ENCODE assay signal across 16 cellular contexts in genomic region chr12:47409310-47409709, GRCh38.
A peak's percentile ranks its signal among the peaks of the same experiment; 100 is the strongest.
DNase-seq lines count a peak whose midpoint lies in the region; ATAC-seq and TF ChIP-seq lines count a peak whose summit lies in the region.
"Had no signal": no experiment of that assay in that cellular context is flagged by ENCODE, and none has a peak within 500 bp of the region (broad histone marks: within the 10 kb centered on the region; RNA-seq: fewer than 3 reads in every experiment).

No MANE protein-coding gene starts in this region.

- in situ Hi-C loops in mammary epithelial cell (cut with MboI; ENCODE audit: low sequenced_read_pairs in 2 of 2) = no loop called here

- TF ChIP-seq CTCF in GM10266 (IDR thresholded peaks at IDR 0.05; ENCODE audit: control insufficient read depth, insufficient read depth, low read depth, missing control alignments) = no peak
- TF ChIP-seq CTCF in mammary epithelial cell (conservative IDR thresholded peaks at IDR 0.05 in 1 of 2, IDR thresholded peaks at IDR 0.05 in 1 of 2; ENCODE audit: extremely low read depth in 1 of 2, insufficient read depth in 1 of 2, low read depth in 1 of 2, low read length in 2 of 2) = no peak

- H3K4me2 ChIP-seq in mammary epithelial cell (ENCODE audit: insufficient read depth, low read depth, low read length) = no peak overlapping the region
- H3K4me2 ChIP-seq: BLaER1 treated with 17β-estradiol and CSF1 and Interleukin-3, amounts not matched to agents 10 nM and 100 nM had no signal

- H3K9ac ChIP-seq in rectal smooth muscle tissue (ENCODE audit: low read length) (no peak overlapping the region), mammary epithelial cell (ENCODE audit: insufficient read depth, low read length) (no peak overlapping the region)
- H3K9ac ChIP-seq: BLaER1 treated with 17β-estradiol and CSF1 and Interleukin-3, amounts not matched to agents 10 nM and 100 nM had no signal

- no peaks in the 10 kb centered on the region for H3K36me3 ChIP-seq in CD4-positive, CD25-positive, alpha-beta regulatory T cell (ENCODE audit: control insufficient read depth, insufficient read depth, low read length)
- H3K36me3 ChIP-seq in CD4-positive, alpha-beta memory T cell (ENCODE audit: insufficient read depth, low read length) = no peaks in the 10 kb centered on the region
- H3K36me3 ChIP-seq in rectal smooth muscle tissue (ENCODE audit: control insufficient read depth, insufficient read depth, low read length) (no peaks in the 10 kb centered on the region), mammary epithelial cell (ENCODE audit: insufficient read depth, low read length) (no peaks in the 10 kb centered on the region)
- H3K36me3 ChIP-seq: BLaER1 treated with 17β-estradiol and CSF1 and Interleukin-3, amounts not matched to agents 10 nM and 100 nM had no signal

- H3K27ac ChIP-seq in CD4-positive, CD25-positive, alpha-beta regulatory T cell (ENCODE audit: insufficient read depth, low read length, poor library complexity, severe bottlenecking) = no peak overlapping the region
- H3K27ac ChIP-seq in CD4-positive, alpha-beta memory T cell (ENCODE audit: low read depth, low read length) = no peak overlapping the region
- H3K27ac ChIP-seq in rectal smooth muscle tissue (ENCODE audit: low read depth, low read length) (peak overlapping the region; percentile 37), mammary epithelial cell (ENCODE audit: insufficient read depth, low read depth, low read length) (no peak overlapping the region)
- H3K27ac ChIP-seq: BLaER1 treated with 17β-estradiol and CSF1 and Interleukin-3, amounts not matched to agents 10 nM and 100 nM had no signal

- H3K4me1 ChIP-seq in CD4-positive, CD25-positive, alpha-beta regulatory T cell (ENCODE audit: control insufficient read depth, insufficient read depth, low read length, poor library complexity, severe bottlenecking) = peaks cover 17% of the 10 kb centered on the region
- H3K4me1 ChIP-seq in CD4-positive, alpha-beta memory T cell (ENCODE audit: insufficient read depth, low read length) = peaks cover 44% of the 10 kb centered on the region
- H3K4me1 ChIP-seq in rectal smooth muscle tissue (ENCODE audit: control insufficient read depth, insufficient read depth, low read length) = peaks cover 25% of the 10 kb centered on the region
- H3K4me1 ChIP-seq in mammary epithelial cell (ENCODE audit: insufficient read depth, low read length) = peaks cover 2% of the 10 kb centered on the region

- no peak overlapping the region for H3K4me3 ChIP-seq in CD4-positive, CD25-positive, alpha-beta regulatory T cell (ENCODE audit: low read depth, low read length)
- H3K4me3 ChIP-seq in CD4-positive, alpha-beta memory T cell (ENCODE audit: low read length in 2 of 2) = no peak overlapping the region
- no peak overlapping the region for H3K4me3 ChIP-seq in rectal smooth muscle tissue (ENCODE audit: low read length)
- no peak overlapping the region for H3K4me3 ChIP-seq in mammary epithelial cell (replicated peaks in 1 of 3; ENCODE audit: insufficient read depth in 1 of 3, low read depth in 2 of 3, low read length in 3 of 3)
- H3K4me3 ChIP-seq: BLaER1 treated with 17β-estradiol and CSF1 and Interleukin-3, amounts not matched to agents 10 nM and 100 nM; K562 had no signal

- CTCF ChIA-PET in CD4-positive, alpha-beta memory T cell (lab: Charles Lee; ENCODE audit: partially characterized antibody) = interaction anchor here (1.2 to 2.3 kb wide), 6 partner anchors 11 to 377 kb away, joined by 4 to 22 read pairs (median 7); no protein-coding TSS in a partner anchor
- CTCF ChIA-PET in mammary epithelial cell (lab: Charles Lee; ENCODE audit: low non-redundant PET) = no interaction called here

- H3K9me3 ChIP-seq in CD4-positive, CD25-positive, alpha-beta regulatory T cell (ENCODE audit: control insufficient read depth in 2 of 2, low read length in 2 of 2) = no peaks in the 10 kb centered on the region
- H3K9me3 ChIP-seq in CD4-positive, alpha-beta memory T cell (ENCODE audit: control insufficient read depth in 1 of 2, low read length in 2 of 2) = no peaks in the 10 kb centered on the region
- H3K9me3 ChIP-seq in mammary epithelial cell (replicated peaks; ENCODE audit: insufficient read depth, low read length) = no peaks in the 10 kb centered on the region

- intact Hi-C loops in CD4-positive, alpha-beta memory T cell (cut with micrococcal nuclease) = no loop called here
- intact Hi-C loops in mammary epithelial cell (cut with micrococcal nuclease) = no loop called here

- POLR2A ChIA-PET in CD4-positive, alpha-beta memory T cell (lab: Charles Lee; ENCODE audit: partially characterized antibody) = interaction anchor here (0.6 to 1.5 kb wide), 2 partner anchors 11 to 202 kb away, joined by 3 to 6 read pairs; no protein-coding TSS in a partner anchor

- BruUV-seq in mammary epithelial cell (replicated peaks; lab: Mats Ljungman, UMichigan) = no TSS peak

- peaks cover 7 to 69% (median 31%) of the 10 kb centered on the region in 4 donors for H3K4me1 Mint-ChIP-seq in CD4-positive, CD25-positive, alpha-beta regulatory T cell
- H3K4me1 Mint-ChIP-seq in CD4-positive, alpha-beta memory T cell = peaks cover 42 to 75% (median 55%) of the 10 kb centered on the region in 4 donors
- peaks cover 68% of the 10 kb centered on the region for H3K4me1 Mint-ChIP-seq in activated naive CD8-positive, alpha-beta T cell treated with anti-CD3 and anti-CD28 coated beads for 36 hours

- no peaks in the 10 kb centered on the region for H3K9me3 Mint-ChIP-seq in CD4-positive, CD25-positive, alpha-beta regulatory T cell
- H3K9me3 Mint-ChIP-seq in CD4-positive, alpha-beta memory T cell = peaks cover 0 to 3% (median 0%) of the 10 kb centered on the region in 8 donors
- peaks cover 7% of the 10 kb centered on the region for H3K9me3 Mint-ChIP-seq in activated naive CD8-positive, alpha-beta T cell treated with anti-CD3 and anti-CD28 coated beads for 36 hours

- dilution Hi-C loops in mammary epithelial cell (cut with HindIII; ENCODE audit: low sequenced_read_pairs) = no loop called here

- no peaks in the 10 kb centered on the region for H3K36me3 Mint-ChIP-seq in CD4-positive, CD25-positive, alpha-beta regulatory T cell
- no peaks in the 10 kb centered on the region for H3K36me3 Mint-ChIP-seq in CD4-positive, alpha-beta memory T cell
- H3K36me3 Mint-ChIP-seq in activated naive CD8-positive, alpha-beta T cell treated with anti-CD3 and anti-CD28 coated beads for 36 hours = peaks cover 10% of the 10 kb centered on the region

- H3K4me3 Mint-ChIP-seq in CD4-positive, CD25-positive, alpha-beta regulatory T cell = no peak overlapping the region
- peak overlapping the region in 1 of 8 donors; percentile 42 for H3K4me3 Mint-ChIP-seq in CD4-positive, alpha-beta memory T cell
- no peak overlapping the region for H3K4me3 Mint-ChIP-seq in activated naive CD8-positive, alpha-beta T cell treated with anti-CD3 and anti-CD28 coated beads for 36 hours

- no peak overlapping the region for H2AFZ ChIP-seq in mammary epithelial cell (ENCODE audit: low read depth, low read length)

- no peaks in the 10 kb centered on the region for H3K27me3 ChIP-seq in CD4-positive, CD25-positive, alpha-beta regulatory T cell (ENCODE audit: control insufficient read depth, insufficient read depth, low read length)
- H3K27me3 ChIP-seq in CD4-positive, alpha-beta memory T cell (ENCODE audit: insufficient read depth, low read length) = no peaks in the 10 kb centered on the region
- H3K27me3 ChIP-seq in rectal smooth muscle tissue (ENCODE audit: control insufficient read depth, insufficient read depth, low read length) (no peaks in the 10 kb centered on the region), mammary epithelial cell (ENCODE audit: insufficient read depth, low read length) (no peaks in the 10 kb centered on the region)
- H3K27me3 ChIP-seq: BLaER1 treated with 17β-estradiol and CSF1 and Interleukin-3, amounts not matched to agents 10 nM and 100 nM had no signal

- no peak for DNase-seq in CD4-positive, CD25-positive, alpha-beta regulatory T cell
- DNase-seq in CD4-positive, alpha-beta memory T cell = no peak
- DNase-seq in activated naive CD8-positive, alpha-beta T cell treated with anti-CD3 and anti-CD28 coated beads for 36 hours = no peak
- DNase-seq in GM10266 (ENCODE audit: extremely low spot score) (no peak), mammary epithelial cell (no peak), NCI-H510A (lab: John Stamatoyannopoulos, UW) (no peak)
- DNase-seq: DND-41, NCI-H187, NCI-H2107, NCI-H524 treated with DMSO at 0.1 percent for 48 hours, PC-3, RPMI8226, SIG-M5 had no signal

- H4K20me1 ChIP-seq in mammary epithelial cell (ENCODE audit: insufficient read depth, low read length) = no peaks in the 10 kb centered on the region
- H4K20me1 ChIP-seq: BLaER1 treated with 17β-estradiol and CSF1 and Interleukin-3, amounts not matched to agents 10 nM and 100 nM had no signal

- no peaks in the 10 kb centered on the region for H3K27me3 Mint-ChIP-seq in CD4-positive, CD25-positive, alpha-beta regulatory T cell
- H3K27me3 Mint-ChIP-seq in CD4-positive, alpha-beta memory T cell = no peaks in the 10 kb centered on the region
- H3K27me3 Mint-ChIP-seq in activated naive CD8-positive, alpha-beta T cell treated with anti-CD3 and anti-CD28 coated beads for 36 hours = no peaks in the 10 kb centered on the region

- no peaks in the 10 kb centered on the region for H3K79me2 ChIP-seq in mammary epithelial cell (ENCODE audit: insufficient read depth, low read length)

- ATAC-seq in CD4-positive, CD25-positive, alpha-beta regulatory T cell (ENCODE audit: low read depth in 2 of 2) = no peak
- ATAC-seq: K562, PC-3 had no signal

- peak overlapping the region in 2 of 3 donors; percentile 78 to 83 for H3K27ac Mint-ChIP-seq in CD4-positive, CD25-positive, alpha-beta regulatory T cell
- peak overlapping the region in 4 of 7 donors; percentile 6 to 90 (median 28) for H3K27ac Mint-ChIP-seq in CD4-positive, alpha-beta memory T cell
- H3K27ac Mint-ChIP-seq in activated naive CD8-positive, alpha-beta T cell treated with anti-CD3 and anti-CD28 coated beads for 36 hours = peak overlapping the region; percentile 4

- 70% methylated on average over 2 of the region's 2 CpGs for WGBS in mammary epithelial cell (ENCODE audit: low coverage, missing lambda C conversion rate)

Comparison
In these comparisons a context has a peak if more than half of its experiments do, and no peak if none do; other contexts are left out.
1. H3K27ac Mint-ChIP-seq: peak in every context shown above with its lines; median percentile 80 in CD4-positive, CD25-positive, alpha-beta regulatory T cell; 28 in CD4-positive, alpha-beta memory T cell; 4 in activated naive CD8-positive, alpha-beta T cell treated with anti-CD3 and anti-CD28 coated beads for 36 hours.